ENCODE assay signal across 8 cellular contexts in the genomic region with DNA sequence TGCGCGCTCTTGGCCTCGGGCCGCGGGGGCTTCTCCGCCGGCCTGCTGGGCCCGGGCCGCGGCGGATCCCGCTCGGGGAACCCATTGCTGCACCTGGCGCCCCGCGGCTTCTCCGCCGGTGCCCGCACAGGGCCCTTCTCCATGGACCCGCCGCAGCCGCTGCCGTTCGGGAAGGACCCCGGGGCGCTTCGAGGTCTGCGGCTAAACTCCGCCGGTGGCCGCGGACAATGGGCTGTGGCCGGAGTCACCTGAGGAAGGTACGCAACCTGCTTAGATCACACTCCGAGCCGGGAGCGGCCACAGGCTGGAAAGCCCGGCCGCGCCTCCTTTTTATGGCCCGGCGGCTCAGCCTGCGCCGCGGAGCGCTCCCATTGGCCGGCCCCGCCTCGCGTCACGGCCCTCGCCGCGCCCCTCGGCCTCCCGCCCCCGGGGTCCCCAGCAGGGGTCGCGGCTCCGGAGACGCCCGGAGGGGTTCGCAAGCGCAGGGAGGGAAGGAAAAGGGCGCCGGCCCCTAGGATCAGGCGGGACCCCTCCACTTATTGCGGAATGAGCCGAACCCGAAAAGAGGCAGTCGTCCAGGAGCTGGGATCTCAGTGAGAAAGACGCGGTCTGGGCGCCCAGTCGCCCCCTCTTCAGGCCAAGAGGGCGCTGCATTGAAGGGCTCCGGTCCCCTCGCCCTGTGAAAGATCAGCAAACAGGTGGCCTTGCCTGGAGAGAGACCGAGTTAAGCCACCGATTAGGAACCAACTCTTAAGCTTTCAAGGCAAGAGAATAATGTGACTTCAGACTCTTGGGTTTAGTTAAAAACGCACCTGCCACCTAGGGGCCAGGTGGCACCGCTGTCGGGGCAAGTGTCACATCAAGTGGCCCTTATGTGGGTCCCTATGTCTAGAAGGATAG. TPM values are rescaled to one million over a fixed set of nuclear protein-coding genes. Genes with fewer than 3 reads are reported as not detected.
DNase-seq lines count a peak whose midpoint lies in the region; ATAC-seq, FAIRE-seq and TF ChIP-seq lines count a peak whose summit lies in the region.

A gene with protein sequence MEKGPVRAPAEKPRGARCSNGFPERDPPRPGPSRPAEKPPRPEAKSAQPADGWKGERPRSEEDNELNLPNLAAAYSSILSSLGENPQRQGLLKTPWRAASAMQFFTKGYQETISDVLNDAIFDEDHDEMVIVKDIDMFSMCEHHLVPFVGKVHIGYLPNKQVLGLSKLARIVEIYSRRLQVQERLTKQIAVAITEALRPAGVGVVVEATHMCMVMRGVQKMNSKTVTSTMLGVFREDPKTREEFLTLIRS (minus strand): TSS at position 306 of the 900 bp plus-strand sequence. CDS start 163 bp downstream, at position 143.

- peak; percentile 80 for TF ChIP-seq CTCF in 22Rv1 (IDR thresholded peaks at IDR 0.05)
- TF ChIP-seq CTCF in WERI-Rb-1 (IDR thresholded peaks at IDR 0.05; ENCODE audit: low read depth, low read length) = peak; percentile 40
- peak; percentile 32 for TF ChIP-seq CTCF in bronchial epithelial cell (IDR thresholded peaks at IDR 0.05; ENCODE audit: insufficient read depth, low read length, severe bottlenecking)

- ATAC-seq in GM18508 (IDR thresholded peaks at IDR 0.05; ENCODE audit: insufficient read depth, unreplicated experiment) (peak; percentile 42), HG02981 (IDR thresholded peaks at IDR 0.05; ENCODE audit: unreplicated experiment) (peak; percentile 81)

- no peaks in the 10 kb centered on the region for H3K27me3 ChIP-seq in WERI-Rb-1 (ENCODE audit: insufficient read depth, low read depth, severe bottlenecking)
- H3K27me3 ChIP-seq in bronchial epithelial cell (ENCODE audit: control insufficient read depth, insufficient read depth, low read length) = no peaks in the 10 kb centered on the region
- peaks cover 2% of the 10 kb centered on the region for H3K27me3 ChIP-seq in layer of hippocampus (ENCODE audit: control insufficient read depth, insufficient read depth, low read length)

- FAIRE-seq in bronchial epithelial cell (lab: Jason Lieb, UNC) = no peak

- H3K4me3 ChIP-seq in WERI-Rb-1 (ENCODE audit: low read depth, low read length) (peak within 1 kb of the TSS; percentile 81), bronchial epithelial cell (ENCODE audit: low read depth, low read length) (peak within 1 kb of the TSS; percentile 61)

- H3K27ac ChIP-seq in 22Rv1 (peak within 1 kb of the TSS; percentile 78), WERI-Rb-1 (peak within 1 kb of the TSS; percentile 79), layer of hippocampus (ENCODE audit: low read depth, low read length) (peak within 1 kb of the TSS; percentile 30)

- no peaks in the 10 kb centered on the region for H3K9me3 ChIP-seq in WERI-Rb-1 (ENCODE audit: severe bottlenecking)

- peaks cover 2% of the 10 kb centered on the region; the same call in 1 of the 2 replicates for H3K36me3 ChIP-seq in WERI-Rb-1
- H3K36me3 ChIP-seq in bronchial epithelial cell (ENCODE audit: control insufficient read depth, insufficient read depth, low read length) = no peaks in the 10 kb centered on the region

- peak; percentile 84 for DNase-seq in NCI-H2029 (lab: John Stamatoyannopoulos, UW)
- peak; percentile 85 for DNase-seq in WERI-Rb-1
- DNase-seq in bronchial epithelial cell (ENCODE audit: low read depth) = peak; percentile 25
- peak; percentile 77 to 79 for DNase-seq in stimulated activated CD4-positive, alpha-beta T cell treated with anti-CD3 and anti-CD28 coated beads, Interleukin-2, amount 100 ng/mL, for 24 hours

RNA-seq across cellular contexts. Expression of the gene that starts here (rescaled TPM):
- 7.9 and 9.0 TPM in 2 replicates for total RNA-seq in bronchial epithelial cell

Comparison
In these comparisons a context has a peak if more than half of its experiments do, and no peak if none do; other contexts are left out.
1. Peak in every context shown above with its lines: DNase-seq, ATAC-seq, H3K4me3 ChIP-seq and H3K27ac ChIP-seq.
2. DNase-seq: peak in every context shown above with its lines; median percentile 85 in WERI-Rb-1; 84 in NCI-H2029; 78 in stimulated activated CD4-positive, alpha-beta T cell treated with anti-CD3 and anti-CD28 coated beads, Interleukin-2, amount 100 ng/mL, for 24 hours; 25 in bronchial epithelial cell.